In the genomic region with DNA sequence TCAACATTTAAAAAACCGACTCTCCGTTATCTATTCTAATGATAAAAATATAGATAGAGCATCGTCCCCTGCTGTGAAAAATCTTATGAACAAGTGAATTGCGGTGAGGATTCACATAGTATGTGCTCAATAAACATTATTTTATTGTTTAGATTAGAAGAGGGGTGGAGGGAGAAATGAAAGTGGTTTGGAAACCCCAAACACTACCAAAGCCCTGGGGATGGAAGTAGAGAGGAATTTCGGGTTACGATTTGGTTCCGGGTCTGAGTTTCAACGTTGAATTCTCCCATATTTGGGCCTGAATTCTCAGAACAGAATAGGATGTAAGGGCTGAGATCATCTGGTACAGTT, we compare ENCODE assay signal across 8 cellular contexts. TPM values are rescaled to one million over a fixed set of nuclear protein-coding genes. Genes with fewer than 3 reads are reported as not detected.
DNase-seq lines count a peak whose midpoint lies in the region; ATAC-seq and TF ChIP-seq lines count a peak whose summit lies in the region.

No MANE protein-coding gene starts in this region.

- intact Hi-C loops in sigmoid colon (cut with DNase I), result loop anchor here (2.0 to 5.0 kb wide), 2 partner anchors 46 to 100 kb away; partner anchors contain the start of gene IFI6

- POLR2A ChIA-PET in T-cell (lab: Charles Lee), result interaction anchor here (0.5 to 1.6 kb wide), 8 partner anchors 8 to 1780 kb away, joined by 3 to 25 read pairs (median 4); partner anchors contain the start of gene FAM76A (in 2 of the 2)

- H3K27me3 Mint-ChIP-seq in T-cell, result no peaks in the 10 kb centered on the region

- CTCF ChIA-PET in T-cell (lab: Charles Lee), result interaction anchor here in 1 of 2 donors (0.5 to 1.9 kb wide), 11 partner anchors 26 to 1409 kb away, joined by 3 to 20 read pairs (median 3); partner anchors contain the start of genes FAM76A and SRSF4

- H3K9me3 ChIP-seq in sigmoid colon, result no peaks in the 10 kb centered on the region

- H3K27ac Mint-ChIP-seq in T-cell, result peak overlapping the region; percentile 97 to 98

- TF ChIP-seq CTCF in GM12864 (IDR thresholded peaks at IDR 0.05; ENCODE audit: low read depth, low read length, missing control alignments), result no peak
- no peak for TF ChIP-seq CTCF in fibroblast of the aortic adventitia (IDR thresholded peaks at IDR 0.05; ENCODE audit: insufficient read depth, low read length)
- no peak for TF ChIP-seq CTCF in sigmoid colon (IDR thresholded peaks at IDR 0.05)

- H3K36me3 Mint-ChIP-seq in T-cell, result peaks cover 6% of the 10 kb centered on the region

- peak overlapping the region; percentile 90 to 94 (median 93) for H3K27ac ChIP-seq in sigmoid colon

- H3K36me3 ChIP-seq in sigmoid colon, result peaks cover 0 to 10% (median 0%) of the 10 kb centered on the region in 4 donors

- peak overlapping the region; percentile 84 to 98 (median 93) for H3K4me3 Mint-ChIP-seq in T-cell

- no peak for TF ChIP-seq EP300 in sigmoid colon (IDR thresholded peaks at IDR 0.05)

- H3K4me1 ChIP-seq in sigmoid colon, result peaks cover 0 to 31% (median 23%) of the 10 kb centered on the region in 4 donors

- H3K9me3 Mint-ChIP-seq in T-cell, result no peaks in the 10 kb centered on the region

- WGBS in sigmoid colon, 2 donors, result 11 to 18% methylated on average over 8 of the region's 8 CpGs

- peaks cover 29 to 35% (median 32%) of the 10 kb centered on the region in 3 donors for H3K4me1 Mint-ChIP-seq in T-cell

- H3K4me3 ChIP-seq in GM12864 (ENCODE audit: low read depth, low read length) (peak overlapping the region; percentile 82; the same call in 1 of the 2 replicates), fibroblast of the aortic adventitia (ENCODE audit: low read depth, low read length) (peak overlapping the region; percentile 57), sigmoid colon (peak overlapping the region; percentile 79 to 95 (median 91))

- no peak for TF ChIP-seq POLR2A in sigmoid colon (IDR thresholded peaks at IDR 0.05)

- ATAC-seq in T-cell (replicated peaks in 1 of 4), result no peak
- no peak for ATAC-seq in HG03135 (IDR thresholded peaks at IDR 0.05; ENCODE audit: unreplicated experiment)
- ATAC-seq in HG02840 (IDR thresholded peaks at IDR 0.05; ENCODE audit: low FRiP score, unreplicated experiment), result no peak

- H3K27me3 ChIP-seq in sigmoid colon, result no peaks in the 10 kb centered on the region

- no peak for DNase-seq in GM12864 (ENCODE audit: low read depth)
- no peak for DNase-seq in T-cell
- DNase-seq in fibroblast of the aortic adventitia (ENCODE audit: low read depth), result no peak
- no peak for DNase-seq in sigmoid colon
- DNase-seq in NCI-H1092 (lab: John Stamatoyannopoulos, UW), result no peak
- no peak for DNase-seq in putamen (ENCODE audit: low spot score)

RNA-seq across cellular contexts. Expression of gene STX12, which starts 0.5 kb away (rescaled TPM):
- total RNA-seq in T-cell (10 to 100 TPM; 21.2 to 31.4 (median 27.4) TPM), fibroblast of the aortic adventitia (ENCODE audit: low replicate concordance) (57.6 and 79.6 TPM in 2 replicates), sigmoid colon (10 to 100 TPM; 54.0 to 63.8 (median 58.8) TPM)
- polyA plus RNA-seq in sigmoid colon, result 10 to 100 TPM; 38.5 to 78.6 (median 46.8) TPM

RNA-seq across cellular contexts. Expression of gene FAM76A, which starts 46.8 kb away (rescaled TPM):
- total RNA-seq in T-cell, result 10 to 100 TPM; 18.1 to 23.4 (median 21.2) TPM
- 15.6 and 21.1 TPM in 2 replicates for total RNA-seq in fibroblast of the aortic adventitia (ENCODE audit: low replicate concordance)
- 10 to 100 TPM; 11.9 to 24.3 (median 19.1) TPM for total RNA-seq in sigmoid colon
- polyA plus RNA-seq in sigmoid colon, result 1 to 10 TPM; 3.6 to 5.3 (median 4.6) TPM

RNA-seq across cellular contexts. Expression of gene PPP1R8, which starts 58.0 kb away (rescaled TPM):
- total RNA-seq in T-cell, result 10 to 100 TPM; 20.5 to 48.1 (median 40.5) TPM
- 23.0 and 35.2 TPM in 2 replicates for total RNA-seq in fibroblast of the aortic adventitia (ENCODE audit: low replicate concordance)
- 10 to 100 TPM; 25.8 to 37.5 (median 36.1) TPM for total RNA-seq in sigmoid colon
- polyA plus RNA-seq in sigmoid colon, result 10 to 100 TPM; 31.2 to 31.8 (median 31.7) TPM
